ENCODE assay signal across 26 cellular contexts in the genomic region with DNA sequence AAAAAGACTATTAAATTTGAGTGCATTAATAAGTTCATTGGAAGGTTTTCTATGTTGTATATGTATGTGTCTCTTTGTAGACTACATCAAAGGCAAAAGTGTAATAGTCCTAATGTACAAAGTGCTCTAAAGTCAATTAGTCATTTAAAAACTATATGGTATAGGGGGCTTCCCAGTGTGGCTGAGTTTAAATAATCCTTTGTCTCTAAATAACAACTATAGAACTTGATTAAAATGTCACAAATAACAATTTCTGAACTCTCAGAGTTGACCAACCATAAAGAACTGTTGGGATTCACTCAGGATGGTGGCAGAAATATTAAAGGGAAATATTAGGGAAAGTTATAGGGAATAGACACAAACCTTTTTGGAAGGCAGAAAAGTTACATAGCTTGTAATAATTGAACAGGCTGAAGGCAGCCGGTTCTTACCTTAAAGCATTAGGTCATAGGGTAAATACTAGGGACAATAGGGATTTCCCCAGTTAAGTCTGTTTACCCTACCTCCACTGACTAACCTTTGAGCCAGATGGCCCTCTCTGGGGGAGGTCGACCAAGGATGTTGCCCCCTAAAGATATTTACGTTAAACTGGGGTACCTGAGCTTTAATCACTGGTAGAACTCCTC.
"Had no signal": no experiment of that assay in that cellular context is flagged by ENCODE, and none has a peak within 500 bp of the region (broad histone marks: within the 10 kb centered on the region; RNA-seq: fewer than 3 reads in every experiment).

No MANE protein-coding gene starts in this region.

- ATAC-seq: activated CD8-positive, alpha-beta T cell treated with anti-CD3 and anti-CD28 coated beads, Interleukin-2, amount 10 ng/mL, durations not matched to agents 7 days and 5 days had no signal

- H3K9ac ChIP-seq: SK-N-SH had no signal

- H3K4me2 ChIP-seq: SK-N-SH had no signal

- H3K4me1 ChIP-seq: breast epithelium, Peyer's patch, SJCRH30 had no signal

- DNase-seq: activated CD4-positive, alpha-beta T cell treated with anti-CD3 and anti-CD28 coated beads for 48 hours; activated CD4-positive, alpha-beta T cell treated with anti-CD3 and anti-CD28 coated beads, Interleukin-2, amount 50 U/mL, for 4 hours; activated CD4-positive, CD25-positive, alpha-beta regulatory T cell treated with anti-CD3 and anti-CD28 coated beads, Interleukin-2, amount 50 U/mL, for 72 hours; activated CD8-positive, alpha-beta memory T cell treated with anti-CD3 and anti-CD28 coated beads, Interleukin-2, amount 50 U/mL, for 48 hours; activated CD8-positive, alpha-beta T cell treated with anti-CD3 and anti-CD28 coated beads, Interleukin-2, amount 10 ng/mL, durations not matched to agents 7 days and 5 days; activated T-cell treated with anti-CD3 and anti-CD28 coated beads, Interleukin-2, amount 50 U/mL, for 1 hour; aorta; caudate nucleus; MG63; NCI-H1105; NCI-H1436; NCI-H187 treated with DMSO at 0.1 percent for 48 hours; NCI-H2081 treated with DMSO at 0.1 percent for 48 hours; NCI-H446; NCI-H524; NK-92 treated with Interleukin-12 subunit alpha and Interleukin-12 subunit beta, amount 100 ng/mL, for 24 hours; OCI-M1; Peyer's patch; Right ventricle myocardium superior; SJCRH30; SK-N-SH had no signal

- H3K36me3 ChIP-seq: breast epithelium, MG63, Peyer's patch, SJCRH30 had no signal

- H3K4me3 Mint-ChIP-seq: activated CD8-positive, alpha-beta T cell treated with anti-CD3 and anti-CD28 coated beads, Interleukin-2, amount 10 ng/mL, durations not matched to agents 7 days and 5 days; activated naive CD4-positive, alpha-beta T cell treated with anti-CD3 and anti-CD28 coated beads, Interleukin-2, amount 50 U/mL, for 24 hours; T-helper 1 cell treated with Interleukin-12 subunit alpha and Interleukin-12 subunit beta and Interleukin-4 antibody, amounts not matched to agents 30 μg/mL and 1 μg/mL, for 36 hours; WTC11 had no signal

- H3K27ac ChIP-seq: breast epithelium, Peyer's patch, RWPE1, SJCRH30 had no signal

- H3K4me3 ChIP-seq: breast epithelium, MG63, Peyer's patch, SJCRH30 had no signal

- H3K9me3 Mint-ChIP-seq: T-helper 1 cell treated with Interleukin-12 subunit alpha and Interleukin-12 subunit beta and Interleukin-4 antibody, amounts not matched to agents 30 μg/mL and 1 μg/mL, for 36 hours had no signal

- H3K9me3 ChIP-seq: breast epithelium, MG63, Peyer's patch, SJCRH30, SK-N-SH had no signal

- H3K4me1 Mint-ChIP-seq: activated naive CD4-positive, alpha-beta T cell treated with anti-CD3 and anti-CD28 coated beads, Interleukin-2, amount 50 U/mL, for 24 hours had no signal

- H3K27ac Mint-ChIP-seq: activated CD8-positive, alpha-beta T cell treated with anti-CD3 and anti-CD28 coated beads, Interleukin-2, amount 10 ng/mL, durations not matched to agents 7 days and 5 days; activated naive CD4-positive, alpha-beta T cell treated with anti-CD3 and anti-CD28 coated beads, Interleukin-2, amount 50 U/mL, for 24 hours; T-helper 1 cell treated with Interleukin-12 subunit alpha and Interleukin-12 subunit beta and Interleukin-4 antibody, amounts not matched to agents 30 μg/mL and 1 μg/mL, for 36 hours; WTC11 had no signal

- H3K36me3 Mint-ChIP-seq: activated naive CD4-positive, alpha-beta T cell treated with anti-CD3 and anti-CD28 coated beads, Interleukin-2, amount 50 U/mL, for 24 hours; WTC11 had no signal

- H3K27me3 Mint-ChIP-seq: activated naive CD4-positive, alpha-beta T cell treated with anti-CD3 and anti-CD28 coated beads, Interleukin-2, amount 50 U/mL, for 24 hours had no signal

- H3K27me3 ChIP-seq: breast epithelium, MG63, Peyer's patch, SJCRH30 had no signal
